ENCODE assay signal across 13 cellular contexts in genomic region chr13:40562975-40563349, GRCh38.
DNase-seq lines count a peak whose midpoint lies in the region; ATAC-seq and TF ChIP-seq lines count a peak whose summit lies in the region.
"Had no signal": no experiment of that assay in that cellular context is flagged by ENCODE, and none has a peak within 500 bp of the region (broad histone marks: within the 10 kb centered on the region; RNA-seq: fewer than 3 reads in every experiment).

No MANE protein-coding gene starts in this region.

- H2BK15ac ChIP-seq in mesenchymal stem cell (ENCODE audit: low read depth, poor library complexity, severe bottlenecking), result no peak overlapping the region

- no peak overlapping the region for H2AFZ ChIP-seq in mesenchymal stem cell (ENCODE audit: low read depth, low read length)

- no peak for TF ChIP-seq CTCF in right atrium auricular region (IDR thresholded peaks at IDR 0.05)

- no peak overlapping the region for H2BK120ac ChIP-seq in mesenchymal stem cell (ENCODE audit: low read depth, low read length)

- H3K4ac ChIP-seq in mesenchymal stem cell (ENCODE audit: low read depth in 1 of 2, low read length in 2 of 2), result no peak overlapping the region

- H3K27me3 ChIP-seq in right atrium auricular region (no peaks in the 10 kb centered on the region), mesenchymal stem cell (ENCODE audit: control insufficient read depth in 1 of 2, insufficient read depth in 1 of 2, low read length in 2 of 2) (no peaks in the 10 kb centered on the region)

- H3K27me3 Mint-ChIP-seq in activated naive CD8-positive, alpha-beta T cell, result no peaks in the 10 kb centered on the region

- no peak overlapping the region for H4K91ac ChIP-seq in mesenchymal stem cell (ENCODE audit: low read length)

- no peak overlapping the region for H3K4me3 Mint-ChIP-seq in activated naive CD8-positive, alpha-beta T cell
- H3K4me3 Mint-ChIP-seq: T-helper 2 cell treated with Interferon-gamma antibody and Interleukin-4, amounts not matched to agents 5 μg/mL and 100 μg/mL, for 36 hours had no signal

- no peak overlapping the region for H3K18ac ChIP-seq in mesenchymal stem cell (ENCODE audit: low read depth in 1 of 2, low read length in 2 of 2)

- H3K4me1 Mint-ChIP-seq in activated naive CD8-positive, alpha-beta T cell (ENCODE audit: low read depth), result peaks cover 89% of the 10 kb centered on the region

- peak overlapping the region in 1 of 2 donors; percentile 13 for H3K27ac ChIP-seq in right atrium auricular region
- no peak overlapping the region for H3K27ac ChIP-seq in mesenchymal stem cell (ENCODE audit: low read length, poor library complexity, severe bottlenecking)
- H3K27ac ChIP-seq: epithelial cell of prostate had no signal

- H3K4me1 ChIP-seq in right atrium auricular region, result peaks cover 0 to 61% of the 10 kb centered on the region in 2 donors
- H3K4me1 ChIP-seq in mesenchymal stem cell (ENCODE audit: control insufficient read depth, insufficient read depth, low read depth, low read length), result peaks cover 23% of the 10 kb centered on the region

- peaks cover 4% of the 10 kb centered on the region for H3K9me3 Mint-ChIP-seq in activated naive CD8-positive, alpha-beta T cell (ENCODE audit: low read depth)
- H3K9me3 Mint-ChIP-seq: T-helper 2 cell treated with Interferon-gamma antibody and Interleukin-4, amounts not matched to agents 5 μg/mL and 100 μg/mL, for 36 hours had no signal

- H3K4me3 ChIP-seq in right atrium auricular region (no peak overlapping the region), mesenchymal stem cell (ENCODE audit: insufficient read depth in 1 of 2, low read depth in 1 of 2, low read length in 2 of 2) (no peak overlapping the region)

- peaks cover 17% of the 10 kb centered on the region for H3K36me3 Mint-ChIP-seq in activated naive CD8-positive, alpha-beta T cell

- no peak overlapping the region for H3K23ac ChIP-seq in mesenchymal stem cell (ENCODE audit: low read length in 2 of 2)

- H2AK5ac ChIP-seq in mesenchymal stem cell (ENCODE audit: low read length, severe bottlenecking), result peak overlapping the region; percentile 5

- H3K27ac Mint-ChIP-seq in activated naive CD8-positive, alpha-beta T cell, result peak overlapping the region; percentile 94
- H3K27ac Mint-ChIP-seq: T-helper 2 cell treated with Interferon-gamma antibody and Interleukin-4, amounts not matched to agents 5 μg/mL and 100 μg/mL, for 36 hours had no signal

- intact Hi-C loops in Right ventricle myocardium superior (cut with DNase I), result no loop called here

- H3K36me3 ChIP-seq in right atrium auricular region (peaks cover 15% of the 10 kb centered on the region), mesenchymal stem cell (ENCODE audit: control insufficient read depth in 1 of 2, insufficient read depth in 2 of 2, low read depth in 1 of 2, low read length in 2 of 2) (peaks cover 3 to 13% of the 10 kb centered on the region in 2 experiments)

- H3K14ac ChIP-seq in mesenchymal stem cell (ENCODE audit: low read length in 2 of 2), result no peak overlapping the region

- no peak overlapping the region for H2BK12ac ChIP-seq in mesenchymal stem cell (ENCODE audit: low read length in 2 of 2)

- no peak overlapping the region for H3K4me2 ChIP-seq in mesenchymal stem cell (ENCODE audit: low read length, poor library complexity, severe bottlenecking)

- H4K8ac ChIP-seq in mesenchymal stem cell (ENCODE audit: low read length), result no peak overlapping the region

- 96% methylated on average over 6 of the region's 6 CpGs for WGBS in mesenchymal stem cell

- H2BK5ac ChIP-seq in mesenchymal stem cell (ENCODE audit: low read depth, low read length, poor library complexity, severe bottlenecking), result no peak overlapping the region

- no peak overlapping the region for H3K9ac ChIP-seq in mesenchymal stem cell (ENCODE audit: low read length)

- ATAC-seq in Right ventricle myocardium superior (ENCODE audit: poor library complexity) (peak; percentile 13), GM21723 (IDR thresholded peaks at IDR 0.05; ENCODE audit: unreplicated experiment) (no peak)
- ATAC-seq: left colon had no signal

- DNase-seq in Right ventricle myocardium superior (no peak), right atrium auricular region (ENCODE audit: low spot score) (no peak), mesenchymal stem cell (no peak), DMS53 treated with DMSO at 0.1 percent for 48 hours (lab: John Stamatoyannopoulos, UW; ENCODE audit: unreplicated experiment) (no peak), CD1c-positive myeloid dendritic cell (ENCODE audit: extremely low spot score) (no peak), DMS114 treated with DMSO at 0.1 percent for 48 hours (lab: John Stamatoyannopoulos, UW; ENCODE audit: unreplicated experiment) (no peak)
- DNase-seq: activated effector memory CD4-positive, alpha-beta T cell treated with Interleukin-2 at 50 U/mL for 16 hours; AML-193; left colon had no signal

- peaks cover 22% of the 10 kb centered on the region for H3K79me1 ChIP-seq in mesenchymal stem cell (replicated peaks; ENCODE audit: low read length, poor library complexity, severe bottlenecking)

- H3K9me3 ChIP-seq in right atrium auricular region (no peaks in the 10 kb centered on the region), mesenchymal stem cell (ENCODE audit: control insufficient read depth, low read length) (no peaks in the 10 kb centered on the region)
